Comparison of ENCODE assay signal across 26 cellular contexts in the genomic region with DNA sequence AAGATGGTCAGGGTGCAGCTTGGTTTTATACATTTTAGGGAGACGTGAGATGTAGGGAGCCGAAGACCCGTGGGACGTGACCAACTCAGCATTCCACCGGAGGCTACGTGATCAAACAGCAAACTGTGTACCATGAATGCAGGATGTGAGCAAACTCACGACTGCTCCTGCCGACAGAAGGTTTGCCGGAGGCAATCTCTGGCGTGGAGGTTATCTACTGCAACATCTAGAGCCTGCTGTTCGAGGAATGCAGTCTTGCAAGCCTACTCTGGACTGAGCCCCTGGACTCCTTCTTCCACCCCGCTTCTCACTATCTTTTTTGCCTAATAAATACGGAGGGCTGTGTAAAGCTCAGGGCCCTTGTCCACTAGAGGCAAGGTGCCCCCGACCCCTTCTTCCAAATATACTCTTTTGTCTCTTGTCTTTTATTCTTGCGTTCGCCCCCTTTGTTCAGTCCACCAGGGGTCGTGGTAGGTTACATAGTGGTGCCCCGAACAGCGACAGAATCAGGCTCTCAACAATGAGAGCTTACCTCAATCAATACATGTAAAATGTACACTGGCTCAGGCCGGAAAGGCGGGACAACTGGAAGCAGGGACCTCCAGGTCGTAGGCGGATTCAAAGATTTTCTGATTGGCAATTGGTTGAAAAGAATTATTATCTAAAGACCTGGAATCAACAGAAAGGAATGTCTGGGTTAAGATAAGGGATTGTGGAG. TPM values are rescaled to one million over a fixed set of nuclear protein-coding genes. Genes with fewer than 3 reads are reported as not detected.
DNase-seq lines count a peak whose midpoint lies in the region; ATAC-seq, FAIRE-seq and TF ChIP-seq lines count a peak whose summit lies in the region.
"Had no signal": no experiment of that assay in that cellular context is flagged by ENCODE, and none has a peak within 500 bp of the region (broad histone marks: within the 10 kb centered on the region; RNA-seq: fewer than 3 reads in every experiment).

No MANE protein-coding gene starts in this region.

- H3K4me1 Mint-ChIP-seq in MCF 10A (ENCODE audit: insufficient read depth, unreplicated experiment) (no peaks in the 10 kb centered on the region), type B pancreatic cell (ENCODE audit: unreplicated experiment) (no peaks in the 10 kb centered on the region)
- H3K4me1 Mint-ChIP-seq: natural killer cell had no signal

- TF ChIP-seq CTCF in breast epithelium (IDR thresholded peaks at IDR 0.05) = no peak
- TF ChIP-seq CTCF in MCF 10A (IDR thresholded peaks at IDR 0.05; ENCODE audit: unreplicated experiment) = no peak
- no peak for TF ChIP-seq CTCF in RWPE2 (IDR thresholded peaks at IDR 0.05; ENCODE audit: poor library complexity, severe bottlenecking)
- TF ChIP-seq CTCF in keratinocyte (optimal IDR thresholded peaks at IDR 0.05 in 1 of 3, IDR thresholded peaks at IDR 0.05 in 1 of 3, conservative IDR thresholded peaks at IDR 0.05 in 1 of 3; ENCODE audit: extremely low read depth in 1 of 3, insufficient read depth in 2 of 3, low read length in 3 of 3) = no peak
- TF ChIP-seq CTCF in type B pancreatic cell (conservative IDR thresholded peaks at IDR 0.05) = peak; percentile 32

- no TSS peak for BruUV-seq in MCF 10A (replicated peaks; lab: Mats Ljungman, UMichigan)

- DNase-seq in breast epithelium (ENCODE audit: low spot score in 2 of 2) (peak; percentile 26 to 81), MCF 10A (ENCODE audit: unreplicated experiment) (no peak), RWPE2 (ENCODE audit: low spot score) (no peak), keratinocyte (ENCODE audit: low read depth, low spot score) (peak; percentile 84), type B pancreatic cell (ENCODE audit: extremely low spot score, unreplicated experiment) (no peak), putamen (ENCODE audit: low spot score) (no peak)
- DNase-seq in activated effector memory CD4-positive, alpha-beta T cell treated with Interleukin-2 at 50 U/mL for 16 hours = no peak
- DNase-seq: ACHN; activated CD4-positive, CD25-positive, alpha-beta regulatory T cell; amniotic stem cell; CD8-positive, alpha-beta T cell; cerebellar nuclear complex; GDM1; GM23248; MM.1S; natural killer cell; NCI-H2107; NCI-H526 treated with DMSO at 0.1 percent for 48 hours; right cardiac atrium; stimulated activated CD4-positive, alpha-beta T cell treated with anti-CD3 and anti-CD28 coated beads, Interleukin-1b, Interleukin-23, amount 100 ng/mL, for 48 hours had no signal

- peak overlapping the region; percentile 41 for H3K9ac ChIP-seq in keratinocyte (ENCODE audit: control insufficient read depth, extremely low read depth, insufficient read depth, low read length)
- H3K9ac ChIP-seq: GM23248 had no signal

- H3K27ac Mint-ChIP-seq in MCF 10A (ENCODE audit: low read depth, unreplicated experiment) (no peak overlapping the region), type B pancreatic cell (peak overlapping the region; percentile 83)
- H3K27ac Mint-ChIP-seq: CD8-positive, alpha-beta T cell; natural killer cell had no signal

- no peaks in the 10 kb centered on the region for H3K27me3 Mint-ChIP-seq in MCF 10A (ENCODE audit: insufficient read depth, unreplicated experiment)
- H3K27me3 Mint-ChIP-seq in type B pancreatic cell = no peaks in the 10 kb centered on the region

- H3K9me3 Mint-ChIP-seq in MCF 10A (ENCODE audit: unreplicated experiment) = peaks cover 7% of the 10 kb centered on the region
- H3K9me3 Mint-ChIP-seq in type B pancreatic cell = peaks cover 16% of the 10 kb centered on the region
- H3K9me3 Mint-ChIP-seq: CD8-positive, alpha-beta T cell; natural killer cell had no signal

- no peak for TF ChIP-seq POLR2A in breast epithelium (IDR thresholded peaks at IDR 0.05)

- peak; percentile 97 for FAIRE-seq in keratinocyte (lab: Jason Lieb, UNC)
- FAIRE-seq: GM12892 had no signal

- dilution Hi-C loops in keratinocyte (cut with MboI; ENCODE audit: extremely low pct_ligation_motif_present, low sequenced_read_pairs) = no loop called here

- H2AFZ ChIP-seq in keratinocyte (ENCODE audit: control insufficient read depth, low read length) = peak overlapping the region; percentile 51
- H2AFZ ChIP-seq: GM23248 had no signal

- H3K9me1 ChIP-seq in keratinocyte (ENCODE audit: control insufficient read depth, extremely low read depth, insufficient read depth, low read length) = no peaks in the 10 kb centered on the region

- ATAC-seq in RWPE2 (ENCODE audit: low read depth) = peak; percentile 45; the same call in 2 of the 3 replicates
- ATAC-seq in GM18517 (IDR thresholded peaks at IDR 0.05; ENCODE audit: unreplicated experiment) = no peak
- ATAC-seq: CD8-positive, alpha-beta T cell; gastroesophageal sphincter; natural killer cell; right cardiac atrium had no signal

- CTCF ChIA-PET in MCF 10A (lab: Yijun Ruan, JAX) = interaction anchor here (0.6 kb wide), 1 partner anchor 77 kb away, joined by 3 read pairs; no protein-coding TSS in a partner anchor

- no peaks in the 10 kb centered on the region for H4K20me1 ChIP-seq in keratinocyte (ENCODE audit: control insufficient read depth, extremely low read depth, insufficient read depth, low read length)

- H3K4me2 ChIP-seq in keratinocyte (ENCODE audit: control insufficient read depth, extremely low read depth, insufficient read depth, low read depth, low read length) = peak overlapping the region; percentile 11

- no peaks in the 10 kb centered on the region for H3K79me2 ChIP-seq in keratinocyte (ENCODE audit: control insufficient read depth, insufficient read depth, low read length)

- POLR2A ChIA-PET in MCF 10A (lab: Yijun Ruan, JAX) = no interaction called here

- H3K36me3 ChIP-seq in breast epithelium (no peaks in the 10 kb centered on the region), RWPE2 (ENCODE audit: low read depth) (no peaks in the 10 kb centered on the region), keratinocyte (ENCODE audit: control insufficient read depth in 2 of 2, extremely low read depth in 1 of 2, insufficient read depth in 2 of 2, low read length in 2 of 2) (no peaks in the 10 kb centered on the region)
- H3K36me3 ChIP-seq: gastroesophageal sphincter had no signal

- H3K4me3 ChIP-seq in breast epithelium (no peak overlapping the region), RWPE2 (ENCODE audit: severe bottlenecking) (no peak overlapping the region), keratinocyte (ENCODE audit: control insufficient read depth in 2 of 3, extremely low read depth in 1 of 3, insufficient read depth in 2 of 3, low read depth in 1 of 3, low read length in 3 of 3) (no peak overlapping the region)
- H3K4me3 ChIP-seq: gastroesophageal sphincter, GM23248 had no signal

- no peaks in the 10 kb centered on the region for H3K36me3 Mint-ChIP-seq in MCF 10A (ENCODE audit: insufficient read depth, unreplicated experiment)
- peaks cover 4% of the 10 kb centered on the region for H3K36me3 Mint-ChIP-seq in type B pancreatic cell
- H3K36me3 Mint-ChIP-seq: CD8-positive, alpha-beta T cell; natural killer cell had no signal

- intact Hi-C loops in breast epithelium (cut with DNase I; ENCODE audit: low total_unique reads) = no loop called here
- intact Hi-C loops in MCF 10A (cut with micrococcal nuclease) = no loop called here

- H3K4me3 Mint-ChIP-seq in MCF 10A (ENCODE audit: unreplicated experiment) (no peak overlapping the region), type B pancreatic cell (peak overlapping the region; percentile 54)
- H3K4me3 Mint-ChIP-seq: CD8-positive, alpha-beta T cell; natural killer cell had no signal

- no peaks in the 10 kb centered on the region for H3K4me1 ChIP-seq in breast epithelium
- no peaks in the 10 kb centered on the region for H3K4me1 ChIP-seq in RWPE2 (ENCODE audit: insufficient read depth, poor library complexity, severe bottlenecking)
- H3K4me1 ChIP-seq in keratinocyte (ENCODE audit: control insufficient read depth, extremely low read depth, insufficient read depth, low read length) = peaks cover 26% of the 10 kb centered on the region
- H3K4me1 ChIP-seq: gastroesophageal sphincter had no signal

- H3K9me3 ChIP-seq in breast epithelium (no peaks in the 10 kb centered on the region), RWPE2 (ENCODE audit: severe bottlenecking) (no peaks in the 10 kb centered on the region), keratinocyte (ENCODE audit: control insufficient read depth, low read depth, low read length) (no peaks in the 10 kb centered on the region)
- H3K9me3 ChIP-seq: gastroesophageal sphincter had no signal

- H3K27ac ChIP-seq in breast epithelium = no peak overlapping the region
- H3K27ac ChIP-seq in RWPE2 (ENCODE audit: poor library complexity, severe bottlenecking) = peak overlapping the region; percentile 51
- H3K27ac ChIP-seq in keratinocyte (ENCODE audit: control insufficient read depth, insufficient read depth, low read length) = peak overlapping the region; percentile 49
- H3K27ac ChIP-seq: gastroesophageal sphincter, GM23248, RWPE1 had no signal

- no peaks in the 10 kb centered on the region for H3K27me3 ChIP-seq in breast epithelium
- no peaks in the 10 kb centered on the region for H3K27me3 ChIP-seq in RWPE2 (ENCODE audit: insufficient read depth, poor library complexity, severe bottlenecking)
- H3K27me3 ChIP-seq in keratinocyte (ENCODE audit: control insufficient read depth, extremely low read depth, insufficient read depth, low read length) = no peaks in the 10 kb centered on the region

RNA-seq across cellular contexts. Expression of a gene that starts 8.9 kb away (rescaled TPM):
- not detected for total RNA-seq in breast epithelium
- not detected in 2 replicates for total RNA-seq in MCF 10A (2022)
- polyA plus RNA-seq in keratinocyte = not detected in 3 replicates
- not detected for polyA plus RNA-seq in keratinocyte (2011; ENCODE audit: low read depth)
- not detected in 2 replicates for polyA plus RNA-seq in keratinocyte (2011; cell fraction: cytosol; rRNA removed)
- polyA plus RNA-seq in keratinocyte (2011; cell fraction: nucleus; rRNA removed) = not detected in 2 replicates
- not detected in 2 replicates for polyA plus RNA-seq in keratinocyte (2012; ENCODE audit: low replicate concordance)
- polyA minus RNA-seq in keratinocyte = not detected in 3 replicates
- not detected for polyA minus RNA-seq in keratinocyte (2011; cell fraction: cytosol; rRNA and poly(A)+ RNA removed)
- not detected in 2 replicates for polyA minus RNA-seq in keratinocyte (2011; cell fraction: nucleus; rRNA and poly(A)+ RNA removed)
- total RNA-seq in type B pancreatic cell (ENCODE audit: low replicate concordance) = not detected in 2 replicates
- total RNA-seq: CD8-positive, alpha-beta T cell; gastroesophageal sphincter; GM23248; lung microvascular endothelial cell; natural killer cell; right cardiac atrium; T-helper 1 cell treated with Interleukin-12 subunit alpha and Interleukin-12 subunit beta and Interleukin-4 antibody, amounts not matched to agents 30 ng/mL and 1 ng/mL, for 36 hours had no signal
- polyA plus RNA-seq: GM23248, right cardiac atrium had no signal

RNA-seq across cellular contexts. Expression of a gene that starts 23.8 kb away (rescaled TPM):
- total RNA-seq in breast epithelium (under 1 TPM in 1 of 3 donors, not detected in 2; 0.29 TPM), MCF 10A (2022) (not detected in 2 replicates), type B pancreatic cell (ENCODE audit: low replicate concordance) (not detected in 2 replicates)
- 52.7 to 243 TPM (median 122 TPM) in 3 replicates for polyA plus RNA-seq in keratinocyte
- 300 TPM for polyA plus RNA-seq in keratinocyte (2011; ENCODE audit: low read depth)
- 57.8 and 90.0 TPM in 2 replicates for polyA plus RNA-seq in keratinocyte (2011; cell fraction: cytosol; rRNA removed)
- 61.7 and 64.0 TPM in 2 replicates for polyA plus RNA-seq in keratinocyte (2011; cell fraction: nucleus; rRNA removed)
- polyA plus RNA-seq in keratinocyte (2012; ENCODE audit: low replicate concordance) = 29.3 and 300 TPM in 2 replicates
- polyA minus RNA-seq in keratinocyte = 17.3 to 132 TPM (median 64.7 TPM) in 3 replicates
- 24.7 TPM for polyA minus RNA-seq in keratinocyte (2011; cell fraction: cytosol; rRNA and poly(A)+ RNA removed)
- polyA minus RNA-seq in keratinocyte (2011; cell fraction: nucleus; rRNA and poly(A)+ RNA removed) = 16.0 and 30.6 TPM in 2 replicates
- total RNA-seq: CD8-positive, alpha-beta T cell; gastroesophageal sphincter; GM23248; lung microvascular endothelial cell; natural killer cell; right cardiac atrium; T-helper 1 cell treated with Interleukin-12 subunit alpha and Interleukin-12 subunit beta and Interleukin-4 antibody, amounts not matched to agents 30 ng/mL and 1 ng/mL, for 36 hours had no signal
- polyA plus RNA-seq: GM23248, right cardiac atrium had no signal

RNA-seq across cellular contexts. Expression of a gene that starts 34.1 kb away (rescaled TPM):
- total RNA-seq in breast epithelium = 10 to 100 TPM; 11.0 to 22.9 (median 14.9) TPM
- total RNA-seq in MCF 10A (2022) = 22.6 and 24.2 TPM in 2 replicates
- polyA plus RNA-seq in keratinocyte = 5.8 to 8.8 TPM (median 6.4 TPM) in 3 replicates
- polyA plus RNA-seq in keratinocyte (2011; ENCODE audit: low read depth) = 0.34 TPM
- polyA plus RNA-seq in keratinocyte (2011; cell fraction: cytosol; rRNA removed) = 3.5 and 9.1 TPM in 2 replicates
- polyA plus RNA-seq in keratinocyte (2011; cell fraction: nucleus; rRNA removed) = 12.5 and 17.8 TPM in 2 replicates
- polyA plus RNA-seq in keratinocyte (2012; ENCODE audit: low replicate concordance) = 0.87 and 10.6 TPM in 2 replicates
- 4.9 to 11.6 TPM (median 5.7 TPM) in 3 replicates for polyA minus RNA-seq in keratinocyte
- polyA minus RNA-seq in keratinocyte (2011; cell fraction: cytosol; rRNA and poly(A)+ RNA removed) = 21.3 TPM
- polyA minus RNA-seq in keratinocyte (2011; cell fraction: nucleus; rRNA and poly(A)+ RNA removed) = 7.0 and 7.4 TPM in 2 replicates
- 7.3 and 23.7 TPM in 2 replicates for total RNA-seq in type B pancreatic cell (ENCODE audit: low replicate concordance)
- total RNA-seq: CD8-positive, alpha-beta T cell; natural killer cell had no signal

Comparison
In these comparisons a context has a peak if more than half of its experiments do, and no peak if none do; other contexts are left out.
1. DNase-seq: peak in breast epithelium (2 of 2) and keratinocyte (single experiment); none in MCF 10A (single experiment), RWPE2 (single experiment), type B pancreatic cell (single experiment), activated effector memory CD4-positive, alpha-beta T cell treated with Interleukin-2 at 50 U/mL for 16 hours (single experiment) and putamen (single experiment).
2. H3K27ac ChIP-seq: peak in RWPE2 (single experiment) and keratinocyte (single experiment); none in breast epithelium (0 of 2).